Comparison of ENCODE assay signal across 23 cellular contexts in the genomic region with DNA sequence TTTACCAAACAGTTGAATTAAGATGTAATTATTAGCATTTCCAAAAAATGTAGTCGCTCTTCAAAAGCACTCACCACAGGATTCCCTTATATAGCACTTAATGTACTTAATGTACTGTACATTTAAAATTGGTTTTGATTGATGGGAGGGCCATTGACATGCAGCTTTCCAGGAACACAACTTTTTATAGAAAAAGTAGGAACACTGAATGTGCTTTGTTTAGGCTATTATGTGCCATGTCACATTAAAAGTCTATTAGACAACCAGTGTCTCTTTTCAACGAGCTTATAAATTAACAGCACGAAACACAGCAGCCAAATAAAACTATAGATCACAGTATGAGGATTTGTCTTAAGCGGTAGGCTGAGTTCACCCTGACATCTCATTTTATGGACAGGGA.
DNase-seq lines count a peak whose midpoint lies in the region; TF ChIP-seq lines count a peak whose summit lies in the region.
"Had no signal": no experiment of that assay in that cellular context is flagged by ENCODE, and none has a peak within 500 bp of the region (broad histone marks: within the 10 kb centered on the region; RNA-seq: fewer than 3 reads in every experiment).

No MANE protein-coding gene starts in this region.

- H3K4me3 ChIP-seq in HEK293 (ENCODE audit: low read depth, low read length): no peak overlapping the region
- H3K4me3 ChIP-seq: BLaER1, GM12878 had no signal

- no peaks in the 10 kb centered on the region for H3K9me3 ChIP-seq in HEK293 (ENCODE audit: control insufficient read depth, insufficient read depth, low read depth, low read length)
- H3K9me3 ChIP-seq: BE2C, BLaER1 had no signal

- peaks cover 24% of the 10 kb centered on the region for H3K4me1 Mint-ChIP-seq in nephron
- H3K4me1 Mint-ChIP-seq: CD14-positive monocyte; CD4-positive, CD25-positive, alpha-beta regulatory T cell had no signal

- no peak overlapping the region for H3K27ac ChIP-seq in HEK293 (ENCODE audit: extremely low read depth, low read depth, low read length)
- H3K27ac ChIP-seq: BLaER1 had no signal

- H3K27me3 Mint-ChIP-seq in nephron (ENCODE audit: low read depth): peaks cover 10% of the 10 kb centered on the region
- H3K27me3 Mint-ChIP-seq: CD4-positive, alpha-beta memory T cell; CD8-positive, alpha-beta memory T cell had no signal

- DNase-seq in HEK293T (ENCODE audit: extremely low spot score): no peak
- DNase-seq in cerebellar nuclear complex (lab: John Stamatoyannopoulos, UW): no peak
- no peak for DNase-seq in NCI-H2227 treated with DMSO at 0.1 percent for 48 hours (lab: John Stamatoyannopoulos, UW)
- DNase-seq: 8988T; ACHN; BE2C; C1 segment of cervical spinal cord; CD4-positive, alpha-beta memory T cell; CD4-positive, CD25-positive, alpha-beta regulatory T cell; CD8-positive, alpha-beta memory T cell; COR-L47; DMS 273 treated with DMSO at 0.1 percent for 48 hours; DMS153; DMS53; DMS79; DND-41; EL; GDM1 had no signal

- H3K4me1 ChIP-seq in HEK293 (ENCODE audit: control insufficient read depth, insufficient read depth, low read length): peaks cover 11% of the 10 kb centered on the region

- POLR2A ChIA-PET in HEK293 (lab: Yijun Ruan, JAX): no interaction called here
- POLR2A ChIA-PET in HEK293T (lab: Yijun Ruan, JAX): no interaction called here

- CTCF ChIA-PET in HEK293 (lab: Yijun Ruan, JAX): no interaction called here
- CTCF ChIA-PET in HEK293T (lab: Yijun Ruan, JAX): no interaction called here

- no peaks in the 10 kb centered on the region for H3K36me3 Mint-ChIP-seq in nephron (ENCODE audit: low read depth)
- H3K36me3 Mint-ChIP-seq: CD14-positive monocyte; CD4-positive, alpha-beta memory T cell; CD4-positive, CD25-positive, alpha-beta regulatory T cell; CD8-positive, alpha-beta memory T cell had no signal

- H3K9me3 Mint-ChIP-seq in nephron: no peaks in the 10 kb centered on the region
- H3K9me3 Mint-ChIP-seq: CD14-positive monocyte; CD4-positive, alpha-beta memory T cell; CD8-positive, alpha-beta memory T cell had no signal

- TF ChIP-seq CTCF in HEK293 (tag by site-specific recombination; IDR thresholded peaks at IDR 0.05) (no peak), nephron (IDR thresholded peaks at IDR 0.05; ENCODE audit: unreplicated experiment in 3 of 3) (no peak)

- H3K27ac Mint-ChIP-seq in nephron: peak overlapping the region in 2 of 3 experiments; percentile 35 to 45
- H3K27ac Mint-ChIP-seq: CD4-positive, alpha-beta memory T cell; CD4-positive, CD25-positive, alpha-beta regulatory T cell had no signal

- no peak overlapping the region for H3K4me3 Mint-ChIP-seq in nephron
- H3K4me3 Mint-ChIP-seq: CD14-positive monocyte; CD4-positive, alpha-beta memory T cell; CD4-positive, CD25-positive, alpha-beta regulatory T cell had no signal

- H3K36me3 ChIP-seq in HEK293 (ENCODE audit: control insufficient read depth in 2 of 2, insufficient read depth in 1 of 2, low read length in 2 of 2): no peaks in the 10 kb centered on the region
- H3K36me3 ChIP-seq: BE2C had no signal

TF ChIP-seq in HEK293, 187 proteins besides CTCF, POLR2A, EP300 and RAD21:
- TF ChIP-seq, protein P1, sequence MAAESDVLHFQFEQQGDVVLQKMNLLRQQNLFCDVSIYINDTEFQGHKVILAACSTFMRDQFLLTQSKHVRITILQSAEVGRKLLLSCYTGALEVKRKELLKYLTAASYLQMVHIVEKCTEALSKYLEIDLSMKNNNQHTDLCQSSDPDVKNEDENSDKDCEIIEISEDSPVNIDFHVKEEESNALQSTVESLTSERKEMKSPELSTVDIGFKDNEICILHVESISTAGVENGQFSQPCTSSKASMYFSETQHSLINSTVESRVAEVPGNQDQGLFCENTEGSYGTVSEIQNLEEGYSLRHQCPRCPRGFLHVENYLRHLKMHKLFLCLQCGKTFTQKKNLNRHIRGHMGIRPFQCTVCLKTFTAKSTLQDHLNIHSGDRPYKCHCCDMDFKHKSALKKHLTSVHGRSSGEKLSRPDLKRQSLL (tag by site-specific recombination; IDR thresholded peaks at IDR 0.05): no peak
- TF ChIP-seq, protein P2, sequence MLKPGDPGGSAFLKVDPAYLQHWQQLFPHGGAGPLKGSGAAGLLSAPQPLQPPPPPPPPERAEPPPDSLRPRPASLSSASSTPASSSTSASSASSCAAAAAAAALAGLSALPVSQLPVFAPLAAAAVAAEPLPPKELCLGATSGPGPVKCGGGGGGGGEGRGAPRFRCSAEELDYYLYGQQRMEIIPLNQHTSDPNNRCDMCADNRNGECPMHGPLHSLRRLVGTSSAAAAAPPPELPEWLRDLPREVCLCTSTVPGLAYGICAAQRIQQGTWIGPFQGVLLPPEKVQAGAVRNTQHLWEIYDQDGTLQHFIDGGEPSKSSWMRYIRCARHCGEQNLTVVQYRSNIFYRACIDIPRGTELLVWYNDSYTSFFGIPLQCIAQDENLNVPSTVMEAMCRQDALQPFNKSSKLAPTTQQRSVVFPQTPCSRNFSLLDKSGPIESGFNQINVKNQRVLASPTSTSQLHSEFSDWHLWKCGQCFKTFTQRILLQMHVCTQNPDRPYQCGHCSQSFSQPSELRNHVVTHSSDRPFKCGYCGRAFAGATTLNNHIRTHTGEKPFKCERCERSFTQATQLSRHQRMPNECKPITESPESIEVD (tag by site-specific recombination; IDR thresholded peaks at IDR 0.05): 0 out of 2 replicates have a peak, but pooled peaks have one; percentile 17

TF ChIP-seq in HEK293T, 16 proteins besides CTCF, POLR2A, EP300 and RAD21:
- peak; percentile 45; the same call in 1 of the 2 replicates for TF ChIP-seq CTBP1 (IDR thresholded peaks at IDR 0.05; ENCODE audit: borderline replicate concordance)
- TF ChIP-seq HDGF (IDR thresholded peaks at IDR 0.05; ENCODE audit: borderline replicate concordance): no peak
- TF ChIP-seq, protein P3, sequence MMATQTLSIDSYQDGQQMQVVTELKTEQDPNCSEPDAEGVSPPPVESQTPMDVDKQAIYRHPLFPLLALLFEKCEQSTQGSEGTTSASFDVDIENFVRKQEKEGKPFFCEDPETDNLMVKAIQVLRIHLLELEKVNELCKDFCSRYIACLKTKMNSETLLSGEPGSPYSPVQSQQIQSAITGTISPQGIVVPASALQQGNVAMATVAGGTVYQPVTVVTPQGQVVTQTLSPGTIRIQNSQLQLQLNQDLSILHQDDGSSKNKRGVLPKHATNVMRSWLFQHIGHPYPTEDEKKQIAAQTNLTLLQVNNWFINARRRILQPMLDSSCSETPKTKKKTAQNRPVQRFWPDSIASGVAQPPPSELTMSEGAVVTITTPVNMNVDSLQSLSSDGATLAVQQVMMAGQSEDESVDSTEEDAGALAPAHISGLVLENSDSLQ (IDR thresholded peaks at IDR 0.05): peak; percentile 86
